In the genomic region with DNA sequence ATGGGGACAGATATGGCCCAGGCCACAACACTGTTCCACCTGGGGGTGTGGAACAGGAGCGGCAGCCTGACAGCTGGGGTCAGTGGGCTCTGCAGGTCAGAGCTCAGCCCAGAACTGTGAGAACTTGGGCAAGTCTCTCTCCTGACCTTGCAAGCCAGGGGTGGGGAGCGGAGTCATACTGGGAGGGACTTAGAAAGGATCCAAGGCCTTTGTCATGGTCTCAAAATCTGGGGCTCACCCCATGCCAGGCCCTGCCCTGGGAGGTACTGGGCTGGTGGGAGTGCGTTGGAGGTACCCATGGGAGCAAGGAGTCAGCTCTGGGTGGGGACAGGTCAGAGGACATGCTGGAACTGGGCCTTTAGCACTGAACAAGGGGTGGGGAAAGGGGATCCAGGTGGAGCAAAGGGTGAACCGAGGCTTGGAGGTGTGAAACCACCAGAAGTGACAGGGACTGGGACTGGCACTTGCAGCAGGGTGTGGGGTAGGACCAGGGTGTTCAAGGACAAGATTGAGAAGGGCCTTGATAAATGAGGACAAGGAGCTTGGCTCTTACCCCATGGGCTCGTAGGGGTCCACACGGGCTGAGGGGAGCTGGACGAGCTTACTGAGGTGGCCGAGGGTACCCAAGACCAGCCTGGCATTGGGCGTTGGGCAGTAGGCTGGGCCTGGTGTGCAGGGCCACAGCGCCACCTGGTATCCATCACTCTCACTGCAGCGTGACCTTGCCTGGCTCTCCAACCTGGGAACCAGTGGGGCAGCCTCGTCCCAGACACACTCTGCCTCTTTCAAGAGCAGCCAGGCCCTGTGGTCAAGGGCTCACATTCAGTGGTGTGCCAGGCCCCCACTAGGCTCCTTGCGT, we compare ENCODE assay signal across 8 cellular contexts. TPM values are rescaled to one million over a fixed set of nuclear protein-coding genes. Genes with fewer than 3 reads are reported as not detected.
DNase-seq lines count a peak whose midpoint lies in the region; ATAC-seq and TF ChIP-seq lines count a peak whose summit lies in the region.

No MANE protein-coding gene starts in this region.

- H3K9me3 ChIP-seq in cardiac muscle cell (ENCODE audit: low read depth): no peaks in the 10 kb centered on the region

- TF ChIP-seq CTCF in AG09309 (IDR thresholded peaks at IDR 0.05; ENCODE audit: control insufficient read depth, insufficient read depth, low read depth, low read length, missing control alignments) (peak; percentile 85), GM12865 (IDR thresholded peaks at IDR 0.05; ENCODE audit: insufficient read depth, low read depth, low read length, missing control alignments) (peak; percentile 57), cardiac muscle cell (IDR thresholded peaks at IDR 0.05; ENCODE audit: low read depth, low read length) (peak; percentile 84)

- DNase-seq in AG09309 (ENCODE audit: low read depth): no peak
- peak; percentile 43 for DNase-seq in GM12865 (ENCODE audit: low read depth)
- peak; percentile 4 for DNase-seq in NCI-H774 (lab: John Stamatoyannopoulos, UW)
- peak; percentile 35 for DNase-seq in activated naive CD8-positive, alpha-beta T cell treated with anti-CD3 and anti-CD28 coated beads, Interleukin-2, amount 50 U/mL, for 24 hours
- DNase-seq in cardiac muscle cell (ENCODE audit: low read depth in 1 of 2, low spot score in 1 of 2): peak; percentile 68 to 81
- DNase-seq in posterior cingulate gyrus: peak; percentile 38 to 94 (median 54)
- no peak for DNase-seq in SIG-M5 treated with dmso at 0.1 percent for 504 hours (lab: John Stamatoyannopoulos, UW; ENCODE audit: unreplicated experiment)

- no peak overlapping the region for H3K4me3 Mint-ChIP-seq in activated naive CD8-positive, alpha-beta T cell treated with anti-CD3 and anti-CD28 coated beads, Interleukin-2, amount 50 U/mL, for 24 hours

- no peaks in the 10 kb centered on the region for H3K4me1 Mint-ChIP-seq in activated naive CD8-positive, alpha-beta T cell treated with anti-CD3 and anti-CD28 coated beads, Interleukin-2, amount 50 U/mL, for 24 hours

- H3K4me3 ChIP-seq in AG09309 (ENCODE audit: control insufficient read depth, low read depth, low read length) (no peak overlapping the region), GM12865 (ENCODE audit: low read depth, low read length) (no peak overlapping the region), cardiac muscle cell (no peak overlapping the region)

- ATAC-seq in activated naive CD8-positive, alpha-beta T cell treated with anti-CD3 and anti-CD28 coated beads, Interleukin-2, amount 50 U/mL, for 24 hours: peak; percentile 62
- no peak for ATAC-seq in HG02981 (IDR thresholded peaks at IDR 0.05; ENCODE audit: unreplicated experiment)

- intact Hi-C loops in posterior cingulate gyrus (cut with DNase I): loop anchor here (2.0 kb wide), 1 partner anchor 54 kb away; no protein-coding TSS in a partner anchor

- peaks cover 22% of the 10 kb centered on the region for H3K36me3 Mint-ChIP-seq in activated naive CD8-positive, alpha-beta T cell treated with anti-CD3 and anti-CD28 coated beads, Interleukin-2, amount 50 U/mL, for 24 hours (ENCODE audit: low read depth)

- no peak overlapping the region for H3K27ac Mint-ChIP-seq in activated naive CD8-positive, alpha-beta T cell treated with anti-CD3 and anti-CD28 coated beads, Interleukin-2, amount 50 U/mL, for 24 hours

- H3K36me3 ChIP-seq in cardiac muscle cell: no peaks in the 10 kb centered on the region

- H3K27me3 Mint-ChIP-seq in activated naive CD8-positive, alpha-beta T cell treated with anti-CD3 and anti-CD28 coated beads, Interleukin-2, amount 50 U/mL, for 24 hours: no peaks in the 10 kb centered on the region

- H3K4me1 ChIP-seq in cardiac muscle cell (ENCODE audit: low read depth): peaks cover 7% of the 10 kb centered on the region

- peak overlapping the region; percentile 84 for H3K27ac ChIP-seq in cardiac muscle cell

- H3K27me3 ChIP-seq in cardiac muscle cell: no peaks in the 10 kb centered on the region

- H3K9me3 Mint-ChIP-seq in activated naive CD8-positive, alpha-beta T cell treated with anti-CD3 and anti-CD28 coated beads, Interleukin-2, amount 50 U/mL, for 24 hours: no peaks in the 10 kb centered on the region

RNA-seq across cellular contexts. Expression of a gene that starts 7.4 kb away (rescaled TPM):
- total RNA-seq in cardiac muscle cell: 22.5 and 34.0 TPM in 2 replicates
- 53.7 and 63.6 TPM in 2 replicates for polyA plus RNA-seq in cardiac muscle cell

RNA-seq across cellular contexts. Expression of a gene that starts 23.8 kb away (rescaled TPM):
- 34.2 and 43.2 TPM in 2 replicates for total RNA-seq in cardiac muscle cell
- polyA plus RNA-seq in cardiac muscle cell: 27.3 and 27.6 TPM in 2 replicates

RNA-seq across cellular contexts. Expression of a gene that starts 24.1 kb away (rescaled TPM):
- total RNA-seq in cardiac muscle cell: 250 and 283 TPM in 2 replicates
- polyA plus RNA-seq in cardiac muscle cell: 423 and 442 TPM in 2 replicates

RNA-seq across cellular contexts. Expression of a gene that starts 36.2 kb away (rescaled TPM):
- total RNA-seq in cardiac muscle cell: 4.2 and 4.3 TPM in 2 replicates
- polyA plus RNA-seq in cardiac muscle cell: 5.0 and 5.1 TPM in 2 replicates

RNA-seq across cellular contexts. Expression of a gene that starts 52.7 kb away (rescaled TPM):
- 11.4 and 12.5 TPM in 2 replicates for total RNA-seq in cardiac muscle cell
- 24.7 and 30.9 TPM in 2 replicates for polyA plus RNA-seq in cardiac muscle cell

Comparison
In these comparisons a context has a peak if more than half of its experiments do, and no peak if none do; other contexts are left out.
1. DNase-seq: peak in GM12865 (single experiment), NCI-H774 (single experiment), activated naive CD8-positive, alpha-beta T cell treated with anti-CD3 and anti-CD28 coated beads, Interleukin-2, amount 50 U/mL, for 24 hours (single experiment), cardiac muscle cell (2 of 2) and posterior cingulate gyrus (10 of 10); none in AG09309 (single experiment) and SIG-M5 treated with dmso at 0.1 percent for 504 hours (single experiment).
2. Peak in every context shown above with its lines, with median percentiles within 50 percentile points of each other: CTCF ChIP-seq.